Comparison of ENCODE assay signal across 24 cellular contexts in the genomic region with DNA sequence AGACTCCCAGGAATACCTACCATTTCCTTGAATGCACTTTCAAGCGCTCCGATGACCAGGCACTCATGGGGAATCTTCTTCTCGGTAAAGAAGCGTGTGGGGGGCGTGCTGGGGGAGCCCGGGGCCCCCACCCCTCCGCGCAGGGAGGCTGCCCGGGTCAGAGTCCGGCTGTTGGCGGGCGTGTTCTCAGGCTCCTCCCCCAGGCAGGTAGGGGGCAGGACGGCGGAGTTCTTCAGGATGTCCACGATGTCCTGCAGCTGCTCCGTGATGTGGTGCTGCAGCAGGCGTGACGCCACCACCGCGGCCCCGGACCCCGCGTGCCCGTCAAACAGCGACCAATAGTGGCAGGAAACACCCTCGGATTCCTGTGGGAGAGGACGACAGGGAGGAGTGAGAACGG.
"Had no signal": no experiment of that assay in that cellular context is flagged by ENCODE, and none has a peak within 500 bp of the region (broad histone marks: within the 10 kb centered on the region; RNA-seq: fewer than 3 reads in every experiment).

No MANE protein-coding gene starts in this region.

- H3K4me3 ChIP-seq: K562 had no signal

- H3K27ac Mint-ChIP-seq: T-cell had no signal

- H3K9ac ChIP-seq: KMS-11, SK-N-SH had no signal

- H3K4me1 Mint-ChIP-seq: T-cell had no signal

- H3K4me3 Mint-ChIP-seq: IgD-negative memory B cell, T-cell had no signal

- H3K27ac ChIP-seq: KMS-11 had no signal

- ATAC-seq: K562, T-cell had no signal

- DNase-seq: Kasumi-1, MV-4-11, NCI-H1092, NCI-H1105 treated with DMSO at 0.1 percent for 48 hours, NCI-H1417 treated with DMSO at 0.1 percent for 48 hours, NCI-H146, NCI-H1694 treated with DMSO at 0.1 percent for 48 hours, NCI-H1930, NCI-H2081 treated with DMSO at 0.1 percent for 48 hours, NCI-H2171, NCI-H226, NCI-H446, NCI-H510A, NCI-H524 treated with DMSO at 0.1 percent for 48 hours, NCI-H69, NCI-H774, RPMI8226, SHP77, SK-N-SH, SW 1271, T-cell had no signal

- H3K9me3 Mint-ChIP-seq: T-cell had no signal

- H3K4me2 ChIP-seq: KMS-11, SK-N-SH had no signal

- H3K36me3 Mint-ChIP-seq: IgD-negative memory B cell, T-cell had no signal

- H3K9me3 ChIP-seq: SK-N-SH had no signal
